In genomic region chr1:36034692-36035091, GRCh38 we compare ENCODE assay signal across 12 cellular contexts. TPM values are rescaled to one million over a fixed set of nuclear protein-coding genes. Genes with fewer than 3 reads are reported as not detected.
DNase-seq lines count a peak whose midpoint lies in the region; ATAC-seq and TF ChIP-seq lines count a peak whose summit lies in the region.
"Had no signal": no experiment of that assay in that cellular context is flagged by ENCODE, and none has a peak within 500 bp of the region (broad histone marks: within the 10 kb centered on the region; RNA-seq: fewer than 3 reads in every experiment).

No MANE protein-coding gene starts in this region.

- H3K9me3 ChIP-seq in subcutaneous abdominal adipose tissue (ENCODE audit: control insufficient read depth in 5 of 5, low read length in 5 of 5) = no peaks in the 10 kb centered on the region
- H3K9me3 ChIP-seq: esophagus squamous epithelium, MG63, SJSA1 had no signal

- peak overlapping the region; percentile 17 for H3K27ac Mint-ChIP-seq in activated CD8-positive, alpha-beta memory T cell treated with anti-CD3 and anti-CD28 coated beads, Interleukin-2, amount 10 ng/mL, durations not matched to agents 7 days and 5 days
- H3K27ac Mint-ChIP-seq: nephron progenitor cell had no signal

- DNase-seq in activated CD8-positive, alpha-beta memory T cell treated with anti-CD3 and anti-CD28 coated beads, Interleukin-2, amount 10 ng/mL, durations not matched to agents 7 days and 5 days = no peak
- DNase-seq in activated CD8-positive, alpha-beta memory T cell treated with anti-CD3 and anti-CD28 coated beads for 24 hours = no peak
- DNase-seq in RKO (ENCODE audit: low spot score) (peak; percentile 34), fibroblast of villous mesenchyme (ENCODE audit: low read depth) (peak; percentile 45), T1000 (lab: John Stamatoyannopoulos, UW) (no peak)
- DNase-seq in effector CD8-positive, alpha-beta T cell (lab: John Stamatoyannopoulos, UW) = no peak
- DNase-seq: esophagus squamous epithelium, MG63, nephron progenitor cell had no signal

- no peak for TF ChIP-seq CTCF in fibroblast of villous mesenchyme (IDR thresholded peaks at IDR 0.05; ENCODE audit: insufficient read depth, low read depth, low read length)

- peaks cover 34% of the 10 kb centered on the region for H3K36me3 Mint-ChIP-seq in activated CD8-positive, alpha-beta memory T cell treated with anti-CD3 and anti-CD28 coated beads, Interleukin-2, amount 10 ng/mL, durations not matched to agents 7 days and 5 days

- no peak overlapping the region for H3K4me3 ChIP-seq in fibroblast of villous mesenchyme (ENCODE audit: low read depth, low read length)
- no peak overlapping the region for H3K4me3 ChIP-seq in subcutaneous abdominal adipose tissue (ENCODE audit: low read depth in 1 of 5, low read length in 5 of 5)
- H3K4me3 ChIP-seq: esophagus squamous epithelium, MG63, SJSA1 had no signal

- no peak for ATAC-seq in activated CD8-positive, alpha-beta memory T cell treated with anti-CD3 and anti-CD28 coated beads, Interleukin-2, amount 10 ng/mL, durations not matched to agents 7 days and 5 days
- no peak for ATAC-seq in GM19463 (IDR thresholded peaks at IDR 0.05; ENCODE audit: unreplicated experiment)

- H3K4me1 ChIP-seq in subcutaneous abdominal adipose tissue (ENCODE audit: control insufficient read depth in 5 of 5, insufficient read depth in 5 of 5, low read length in 5 of 5) = peaks cover 0 to 8% (median 5%) of the 10 kb centered on the region in 5 donors
- H3K4me1 ChIP-seq: esophagus squamous epithelium, SJSA1 had no signal

- no peaks in the 10 kb centered on the region for H3K9me3 Mint-ChIP-seq in activated CD8-positive, alpha-beta memory T cell treated with anti-CD3 and anti-CD28 coated beads, Interleukin-2, amount 10 ng/mL, durations not matched to agents 7 days and 5 days (ENCODE audit: low read depth)
- H3K9me3 Mint-ChIP-seq: nephron progenitor cell had no signal

- no peaks in the 10 kb centered on the region for H3K27me3 Mint-ChIP-seq in activated CD8-positive, alpha-beta memory T cell treated with anti-CD3 and anti-CD28 coated beads, Interleukin-2, amount 10 ng/mL, durations not matched to agents 7 days and 5 days

- H3K27ac ChIP-seq in subcutaneous abdominal adipose tissue (ENCODE audit: low read depth, low read length) = peak overlapping the region; percentile 40
- H3K27ac ChIP-seq: esophagus squamous epithelium, SJSA1 had no signal

- H3K4me3 Mint-ChIP-seq in activated CD8-positive, alpha-beta memory T cell treated with anti-CD3 and anti-CD28 coated beads, Interleukin-2, amount 10 ng/mL, durations not matched to agents 7 days and 5 days = no peak overlapping the region
- H3K4me3 Mint-ChIP-seq: nephron progenitor cell had no signal

- CTCF ChIA-PET in activated CD8-positive, alpha-beta memory T cell treated with anti-CD3 and anti-CD28 coated beads, Interleukin-2, amount 10 ng/mL, durations not matched to agents 7 days and 5 days (lab: Charles Lee) = no interaction called here

- no peak overlapping the region for H3K9ac ChIP-seq in subcutaneous abdominal adipose tissue (ENCODE audit: low read length in 5 of 5)

- H3K27me3 ChIP-seq in subcutaneous abdominal adipose tissue (ENCODE audit: control insufficient read depth in 5 of 5, insufficient read depth in 4 of 5, low read length in 5 of 5) = no peaks in the 10 kb centered on the region
- H3K27me3 ChIP-seq: esophagus squamous epithelium, MG63, SJSA1 had no signal

- H3K4me1 Mint-ChIP-seq in activated CD8-positive, alpha-beta memory T cell treated with anti-CD3 and anti-CD28 coated beads, Interleukin-2, amount 10 ng/mL, durations not matched to agents 7 days and 5 days = peaks cover 8% of the 10 kb centered on the region
- H3K4me1 Mint-ChIP-seq: nephron progenitor cell had no signal

- H3K36me3 ChIP-seq in subcutaneous abdominal adipose tissue (ENCODE audit: control insufficient read depth in 5 of 5, insufficient read depth in 5 of 5, low read length in 5 of 5) = peaks cover 16 to 34% (median 18%) of the 10 kb centered on the region in 5 donors

RNA-seq across cellular contexts. Expression of gene TEKT2, which starts 49.2 kb away (rescaled TPM):
- total RNA-seq in activated CD8-positive, alpha-beta memory T cell treated with anti-CD3 and anti-CD28 coated beads, Interleukin-2, amount 10 ng/mL, durations not matched to agents 7 days and 5 days = not detected
- under 0.01 TPM in 1 of 2 replicates, not detected in the other for total RNA-seq in fibroblast of villous mesenchyme
- total RNA-seq: esophagus squamous epithelium, SJSA1 had no signal

RNA-seq across cellular contexts. Expression of gene ADPRS, which starts 54.0 kb away (rescaled TPM):
- total RNA-seq in activated CD8-positive, alpha-beta memory T cell treated with anti-CD3 and anti-CD28 coated beads, Interleukin-2, amount 10 ng/mL, durations not matched to agents 7 days and 5 days = 10 to 100 TPM; 35.4 to 36.9 TPM
- 25.0 and 26.4 TPM in 2 replicates for total RNA-seq in fibroblast of villous mesenchyme

Comparison
In these comparisons a context has a peak if more than half of its experiments do, and no peak if none do; other contexts are left out.
1. DNase-seq: peak in RKO (single experiment) and fibroblast of villous mesenchyme (single experiment); none in activated CD8-positive, alpha-beta memory T cell treated with anti-CD3 and anti-CD28 coated beads, Interleukin-2, amount 10 ng/mL, durations not matched to agents 7 days and 5 days (single experiment), activated CD8-positive, alpha-beta memory T cell treated with anti-CD3 and anti-CD28 coated beads for 24 hours (single experiment), effector CD8-positive, alpha-beta T cell (single experiment) and T1000 (single experiment).